ENCODE assay signal across 16 cellular contexts in genomic region chr7:65804887-65805286, GRCh38.
DNase-seq lines count a peak whose midpoint lies in the region; ATAC-seq lines count a peak whose summit lies in the region.
"Had no signal": no experiment of that assay in that cellular context is flagged by ENCODE, and none has a peak within 500 bp of the region (broad histone marks: within the 10 kb centered on the region; RNA-seq: fewer than 3 reads in every experiment).

No MANE protein-coding gene starts in this region.

- no peak overlapping the region for H3K27ac ChIP-seq in caudate nucleus (ENCODE audit: low read depth, low read length)
- H3K27ac ChIP-seq: GM23248 had no signal

- DNase-seq in ELF-1 (ENCODE audit: low read depth, low spot score) (peak; percentile 16), M059J (ENCODE audit: low read depth) (peak; percentile 59), mesenteric fat pad (ENCODE audit: low spot score) (peak; percentile 65), caudate nucleus (lab: John Stamatoyannopoulos, UW) (no peak)
- DNase-seq: C1 segment of cervical spinal cord; Calu3; CD4-positive, alpha-beta memory T cell; COR-L47; DMS53; DMS79 treated with DMSO at 0.1 percent for 48 hours; GM23248; H7; HCEC 1CT had no signal

- ATAC-seq in HG03342 (IDR thresholded peaks at IDR 0.05; ENCODE audit: unreplicated experiment) = no peak
- ATAC-seq in HG02884 (IDR thresholded peaks at IDR 0.05; ENCODE audit: unreplicated experiment) = no peak
- ATAC-seq in GM19452 (IDR thresholded peaks at IDR 0.05; ENCODE audit: unreplicated experiment) = no peak

Comparison
In these comparisons a context has a peak if more than half of its experiments do, and no peak if none do; other contexts are left out.
1. DNase-seq: peak in ELF-1 (single experiment), M059J (single experiment) and mesenteric fat pad (single experiment); none in caudate nucleus (0 of 61).